In the genomic region with DNA sequence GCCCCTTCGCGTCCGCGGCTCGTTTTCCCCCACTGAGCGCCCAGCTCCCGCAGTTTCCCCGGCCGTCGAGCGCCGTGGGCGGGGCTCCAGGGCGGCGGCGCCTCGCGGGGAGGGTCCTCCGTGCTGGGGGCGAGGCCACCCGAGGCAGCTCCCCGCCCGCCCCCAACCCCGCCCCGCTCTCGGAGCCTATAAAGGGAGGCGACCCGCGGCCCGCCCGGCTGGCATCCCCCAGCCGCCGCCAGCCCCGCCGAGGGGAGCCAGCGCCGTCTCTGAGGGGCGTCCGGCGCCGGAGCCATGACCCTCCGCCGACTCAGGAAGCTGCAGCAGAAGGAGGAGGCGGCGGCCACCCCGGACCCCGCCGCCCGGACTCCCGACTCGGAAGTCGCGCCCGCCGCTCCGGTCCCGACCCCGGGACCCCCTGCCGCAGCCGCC, we compare ENCODE assay signal across 9 cellular contexts. TPM values are rescaled to one million over a fixed set of nuclear protein-coding genes. Genes with fewer than 3 reads are reported as not detected.
DNase-seq lines count a peak whose midpoint lies in the region; ATAC-seq and TF ChIP-seq lines count a peak whose summit lies in the region.
"Had no signal": no experiment of that assay in that cellular context is flagged by ENCODE, and none has a peak within 500 bp of the region (broad histone marks: within the 10 kb centered on the region; RNA-seq: fewer than 3 reads in every experiment).

A gene (plus strand): TSS at position 221 of the 432 bp plus-strand sequence. CDS start 74 bp downstream, at position 295.

- H3K27me3 ChIP-seq in MM.1S (replicated peaks; ENCODE audit: insufficient read depth, low read length): peaks cover 79% of the 10 kb centered on the region
- no peaks in the 10 kb centered on the region for H3K27me3 ChIP-seq in effector memory CD4-positive, alpha-beta T cell (replicated peaks; ENCODE audit: control insufficient read depth, insufficient read depth, low read length, poor library complexity, severe bottlenecking)

- H3K9me3 ChIP-seq in MM.1S (replicated peaks; ENCODE audit: insufficient read depth, low read length): no peaks in the 10 kb centered on the region
- no peaks in the 10 kb centered on the region for H3K9me3 ChIP-seq in effector memory CD4-positive, alpha-beta T cell (ENCODE audit: control insufficient read depth, low read length)

- ATAC-seq in HG03432 (IDR thresholded peaks at IDR 0.05; ENCODE audit: unreplicated experiment): no peak
- ATAC-seq: HCT116 had no signal

- POLR2A ChIA-PET in activated CD4-positive, alpha-beta memory T cell treated with anti-CD3 and anti-CD28 coated beads, Interleukin-2, amount 10 ng/mL, durations not matched to agents 7 days and 5 days (lab: Charles Lee): interaction anchor here (0.9 to 12.4 kb wide), 4 partner anchors 8 to 35 kb away, joined by 3 to 117 read pairs (median 3); no protein-coding TSS in a partner anchor

- peak within 1 kb of the TSS; percentile 47; the same call in 1 of the 2 replicates for H3K4me2 ChIP-seq in MM.1S (ENCODE audit: low read depth, low read length)

- CTCF ChIA-PET in activated CD4-positive, alpha-beta memory T cell treated with anti-CD3 and anti-CD28 coated beads, Interleukin-2, amount 10 ng/mL, durations not matched to agents 7 days and 5 days (lab: Charles Lee): interaction anchor here (1.1 to 3.3 kb wide), 4 partner anchors 10 to 114 kb away, joined by 3 to 54 read pairs (median 4); no protein-coding TSS in a partner anchor

- no peak within 1 kb of the TSS for H3K27ac ChIP-seq in MM.1S (ENCODE audit: low read length)
- H3K27ac ChIP-seq in effector memory CD4-positive, alpha-beta T cell (ENCODE audit: insufficient read depth, low read length, poor library complexity, severe bottlenecking): peak within 1 kb of the TSS; percentile 91

- peak within 1 kb of the TSS; percentile 76 for H3K4me3 Mint-ChIP-seq in activated CD4-positive, alpha-beta memory T cell treated with anti-CD3 and anti-CD28 coated beads, Interleukin-2, amount 10 ng/mL, durations not matched to agents 7 days and 5 days

- H3K27me3 Mint-ChIP-seq in activated CD4-positive, alpha-beta memory T cell treated with anti-CD3 and anti-CD28 coated beads, Interleukin-2, amount 10 ng/mL, durations not matched to agents 7 days and 5 days: peaks cover 34% of the 10 kb centered on the region

- H3K36me3 Mint-ChIP-seq in activated CD4-positive, alpha-beta memory T cell treated with anti-CD3 and anti-CD28 coated beads, Interleukin-2, amount 10 ng/mL, durations not matched to agents 7 days and 5 days (ENCODE audit: low read depth): no peaks in the 10 kb centered on the region

- no peak for TF ChIP-seq CTCF in MM.1S (IDR thresholded peaks at IDR 0.05; ENCODE audit: low read length)

- H3F3A ChIP-seq in MM.1S (ENCODE audit: insufficient read depth, low read length): no peaks in the 10 kb centered on the region

- no peak within 1 kb of the TSS for H2AFZ ChIP-seq in MM.1S (ENCODE audit: low read length)

- peaks cover 24% of the 10 kb centered on the region for H3K4me1 Mint-ChIP-seq in activated CD4-positive, alpha-beta memory T cell treated with anti-CD3 and anti-CD28 coated beads, Interleukin-2, amount 10 ng/mL, durations not matched to agents 7 days and 5 days

- H3K9me3 Mint-ChIP-seq in activated CD4-positive, alpha-beta memory T cell treated with anti-CD3 and anti-CD28 coated beads, Interleukin-2, amount 10 ng/mL, durations not matched to agents 7 days and 5 days: no peaks in the 10 kb centered on the region

- no peaks in the 10 kb centered on the region for H4K20me1 ChIP-seq in MM.1S (ENCODE audit: insufficient read depth, low read length)

- H3K4me3 ChIP-seq in MM.1S (ENCODE audit: low read length): no peak within 1 kb of the TSS; the same call in 1 of the 2 replicates
- H3K4me3 ChIP-seq in effector memory CD4-positive, alpha-beta T cell (ENCODE audit: insufficient read depth, low read depth, low read length, poor library complexity, severe bottlenecking): peak within 1 kb of the TSS; percentile 98

- H3K9me2 ChIP-seq in MM.1S (replicated peaks; ENCODE audit: insufficient read depth, low read length): no peaks in the 10 kb centered on the region

- no peaks in the 10 kb centered on the region for H3K36me3 ChIP-seq in MM.1S (replicated peaks; ENCODE audit: insufficient read depth, low read length)
- H3K36me3 ChIP-seq in effector memory CD4-positive, alpha-beta T cell (ENCODE audit: control insufficient read depth, insufficient read depth, low read length): peaks cover 32% of the 10 kb centered on the region

- H3K9ac ChIP-seq in MM.1S (ENCODE audit: low read length): no peak within 1 kb of the TSS

- no peaks in the 10 kb centered on the region for H3K4me1 ChIP-seq in MM.1S (ENCODE audit: low read length)
- peaks cover 29% of the 10 kb centered on the region for H3K4me1 ChIP-seq in effector memory CD4-positive, alpha-beta T cell (ENCODE audit: control insufficient read depth, insufficient read depth, low read length, poor library complexity, severe bottlenecking)

- peak; percentile 73 for DNase-seq in CD1c-positive myeloid dendritic cell (ENCODE audit: extremely low spot score)
- no peak for DNase-seq in MM.1S
- DNase-seq in activated CD4-positive, alpha-beta memory T cell treated with anti-CD3 and anti-CD28 coated beads, Interleukin-2, amount 10 ng/mL, durations not matched to agents 7 days and 5 days: peak; percentile 74
- peak; percentile 80 to 83 (median 82) for DNase-seq in effector memory CD4-positive, alpha-beta T cell
- peak; percentile 94 for DNase-seq in mesenteric fat pad (ENCODE audit: low spot score)
- DNase-seq in stimulated activated CD8-positive, alpha-beta memory T cell treated with anti-CD3 and anti-CD28 coated beads, Interleukin-15, amount 100 ng/mL, for 4 hours (ENCODE audit: low read depth in 2 of 2): peak; percentile 61 to 68
- DNase-seq in HCEC 1CT: no peak

- H3K27ac Mint-ChIP-seq in activated CD4-positive, alpha-beta memory T cell treated with anti-CD3 and anti-CD28 coated beads, Interleukin-2, amount 10 ng/mL, durations not matched to agents 7 days and 5 days: no peak within 1 kb of the TSS

- no peaks in the 10 kb centered on the region for H3K79me2 ChIP-seq in MM.1S (ENCODE audit: low read length)

RNA-seq across cellular contexts. Expression of the gene that starts here (rescaled TPM):
- 1 to 10 TPM; 5.8 to 7.4 TPM for total RNA-seq in activated CD4-positive, alpha-beta memory T cell treated with anti-CD3 and anti-CD28 coated beads, Interleukin-2, amount 10 ng/mL, durations not matched to agents 7 days and 5 days
- total RNA-seq in mesenteric fat pad: 117 TPM

Comparison
In these comparisons a context has a peak if more than half of its experiments do, and no peak if none do; other contexts are left out.
1. RNA of the gene that starts here (total RNA-seq): 117 TPM in mesenteric fat pad (single experiment); 5.8 to 7.4 TPM in activated CD4-positive, alpha-beta memory T cell treated with anti-CD3 and anti-CD28 coated beads, Interleukin-2, amount 10 ng/mL, durations not matched to agents 7 days and 5 days; every median in the first group is over 10 times any median in the second.
2. DNase-seq: peak in CD1c-positive myeloid dendritic cell (single experiment), activated CD4-positive, alpha-beta memory T cell treated with anti-CD3 and anti-CD28 coated beads, Interleukin-2, amount 10 ng/mL, durations not matched to agents 7 days and 5 days (single experiment), effector memory CD4-positive, alpha-beta T cell (3 of 3), mesenteric fat pad (single experiment) and stimulated activated CD8-positive, alpha-beta memory T cell treated with anti-CD3 and anti-CD28 coated beads, Interleukin-15, amount 100 ng/mL, for 4 hours (2 of 2); none in MM.1S (single experiment) and HCEC 1CT (single experiment).